8 cellular contexts compared by ENCODE assay signal in the genomic region with DNA sequence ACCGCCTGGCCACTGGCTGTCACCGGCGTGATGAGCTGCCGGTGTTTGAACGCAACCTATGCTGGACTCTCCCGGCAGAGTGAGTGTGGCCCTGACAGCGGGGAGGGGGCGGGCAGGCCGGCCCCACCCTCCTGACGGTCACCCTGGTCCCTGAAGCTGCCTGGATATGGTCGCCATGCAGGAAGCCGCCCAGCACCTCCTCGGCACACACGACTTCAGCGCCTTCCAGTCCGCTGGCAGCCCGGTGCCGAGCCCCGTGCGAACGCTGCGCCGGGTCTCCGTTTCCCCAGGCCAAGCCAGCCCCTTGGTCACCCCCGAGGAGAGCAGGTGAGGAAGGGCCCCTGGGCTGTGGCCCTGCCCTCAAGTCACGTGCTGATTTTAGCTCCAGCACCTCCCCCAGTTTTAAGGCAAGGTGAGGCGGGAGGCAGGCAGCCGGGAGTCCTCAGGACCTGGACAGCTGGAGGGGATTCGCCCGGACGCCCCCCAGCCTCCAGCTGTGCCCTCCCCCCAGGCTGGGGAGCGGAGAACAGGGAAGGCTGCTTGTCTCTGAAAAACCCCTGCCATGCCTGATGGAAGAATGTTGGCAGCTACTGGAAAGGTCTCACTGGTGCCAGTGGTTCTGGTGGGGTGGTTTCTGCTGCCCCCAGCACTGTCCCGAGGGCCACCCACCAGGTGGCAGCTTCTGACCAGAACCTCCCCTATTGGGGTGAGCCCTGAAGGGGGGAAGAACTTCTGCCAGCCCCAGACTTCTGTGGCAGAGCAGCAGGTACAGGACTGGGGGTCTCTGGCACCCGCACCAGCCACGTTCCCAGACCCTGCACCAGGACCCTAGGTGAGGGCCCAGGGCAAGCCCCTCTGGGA. TPM values are rescaled to one million over a fixed set of nuclear protein-coding genes. Genes with fewer than 3 reads are reported as not detected.
DNase-seq lines count a peak whose midpoint lies in the region; ATAC-seq and TF ChIP-seq lines count a peak whose summit lies in the region.

No MANE protein-coding gene starts in this region.

- TF ChIP-seq CTCF in GM12865 (IDR thresholded peaks at IDR 0.05; ENCODE audit: insufficient read depth, low read depth, low read length, missing control alignments) (no peak), RWPE1 (conservative IDR thresholded peaks at IDR 0.05; ENCODE audit: low read depth) (no peak), prostate gland (IDR thresholded peaks at IDR 0.05) (no peak)

- intact Hi-C loops in prostate gland (cut with DNase I), result loop anchor here (5.0 kb wide), 1 partner anchor 38 kb away; a partner anchor contains a TSS

- ATAC-seq in HG03045 (IDR thresholded peaks at IDR 0.05; ENCODE audit: unreplicated experiment), result no peak
- ATAC-seq in GM19455 (IDR thresholded peaks at IDR 0.05; ENCODE audit: unreplicated experiment), result no peak

- POLR2A ChIA-PET in RWPE1 (lab: Yijun Ruan, JAX; ENCODE audit: low non-redundant PET), result interaction anchor here (0.8 to 0.9 kb wide), 2 partner anchors 35 to 38 kb away, joined by 3 to 6 read pairs; no protein-coding TSS in a partner anchor

- peaks cover 0 to 45% of the 10 kb centered on the region in 2 donors for H3K36me3 ChIP-seq in esophagus (ENCODE audit: control insufficient read depth in 2 of 2, insufficient read depth in 2 of 2, low read length in 1 of 2)
- peaks cover 0 to 33% of the 10 kb centered on the region in 2 donors for H3K36me3 ChIP-seq in prostate gland

- H3K4me3 ChIP-seq in GM12865 (ENCODE audit: low read depth, low read length), result peak overlapping the region; percentile 89
- peak overlapping the region; percentile 73 to 87 for H3K4me3 ChIP-seq in esophagus (ENCODE audit: low read depth in 1 of 2, low read length in 2 of 2)
- H3K4me3 ChIP-seq in prostate gland, result peak overlapping the region; percentile 79 to 97

- DNase-seq in GM12865 (ENCODE audit: low read depth), result no peak
- no peak for DNase-seq in RWPE1 (ENCODE audit: low spot score)
- no peak for DNase-seq in prostate gland (ENCODE audit: low spot score)
- DNase-seq in KG1 (lab: John Stamatoyannopoulos, UW), result no peak
- no peak for DNase-seq in T1000 (lab: John Stamatoyannopoulos, UW)

- H3K9me3 ChIP-seq in esophagus (ENCODE audit: control insufficient read depth in 2 of 2, insufficient read depth in 1 of 2, low read depth in 1 of 2, low read length in 1 of 2) (no peaks in the 10 kb centered on the region), prostate gland (no peaks in the 10 kb centered on the region)

- 34 to 42% methylated on average over 34 to 35 of the region's 35 CpGs for WGBS in esophagus, 2 donors
- WGBS in prostate gland, result 40% methylated on average over 35 of the region's 35 CpGs

- no peaks in the 10 kb centered on the region for H3K27me3 ChIP-seq in esophagus (ENCODE audit: control insufficient read depth in 1 of 2, insufficient read depth in 2 of 2, low read length in 2 of 2)
- no peaks in the 10 kb centered on the region for H3K27me3 ChIP-seq in prostate gland (replicated peaks; ENCODE audit: insufficient read depth)

- no peak for TF ChIP-seq POLR2A in prostate gland (IDR thresholded peaks at IDR 0.05)

- H3K27ac ChIP-seq in RWPE1 (peak overlapping the region; percentile 100), esophagus (ENCODE audit: low read depth in 2 of 2, low read length in 1 of 2) (peak overlapping the region; percentile 97 to 98), prostate gland (peak overlapping the region; percentile 89 to 93)

- CTCF ChIA-PET in RWPE1 (lab: Yijun Ruan, JAX), result interaction anchor here (0.6 to 0.7 kb wide), 4 partner anchors 38 to 834 kb away, joined by 3 to 6 read pairs (median 4); a partner anchor contains a TSS

- H3K4me1 ChIP-seq in esophagus (ENCODE audit: control insufficient read depth in 2 of 2, insufficient read depth in 2 of 2, low read length in 1 of 2) (peaks cover 24 to 45% of the 10 kb centered on the region in 2 donors), prostate gland (replicated peaks) (peaks cover 38% of the 10 kb centered on the region)

RNA-seq across cellular contexts. Expression of a gene that starts 1.4 kb away (rescaled TPM):
- polyA plus RNA-seq in esophagus, result 10 to 100 TPM; 24.4 to 24.8 TPM
- total RNA-seq in prostate gland, result 10 to 100 TPM; 30.6 to 36.9 TPM

RNA-seq across cellular contexts. Expression of a gene that starts 2.0 kb away (rescaled TPM):
- 100 to 1,000 TPM in 1 of 2 donors, 10 to 100 TPM in 1; 47.7 to 120 TPM for polyA plus RNA-seq in esophagus
- total RNA-seq in prostate gland, result 10 to 100 TPM; 43.2 to 58.6 TPM

RNA-seq across cellular contexts. Expression of a gene that starts 14.7 kb away (rescaled TPM):
- 100 to 1,000 TPM in 1 of 2 donors, 10 to 100 TPM in 1; 74.1 to 127 TPM for polyA plus RNA-seq in esophagus
- 100 to 1,000 TPM in 1 of 2 donors, 10 to 100 TPM in 1; 97.3 to 178 TPM for total RNA-seq in prostate gland

RNA-seq across cellular contexts. Expression of a gene that starts 14.8 kb away (rescaled TPM):
- 10 to 100 TPM; 38.3 to 73.1 TPM for polyA plus RNA-seq in esophagus
- 10 to 100 TPM; 35.8 to 54.0 TPM for total RNA-seq in prostate gland

RNA-seq across cellular contexts. Expression of a gene that starts 21.3 kb away (rescaled TPM):
- 1 to 10 TPM in 1 of 2 donors, under 1 TPM in 1; 0.28 to 1.9 TPM for polyA plus RNA-seq in esophagus
- under 1 TPM in 1 of 2 donors, not detected in 1; 0.80 TPM for total RNA-seq in prostate gland
